In the genomic region with DNA sequence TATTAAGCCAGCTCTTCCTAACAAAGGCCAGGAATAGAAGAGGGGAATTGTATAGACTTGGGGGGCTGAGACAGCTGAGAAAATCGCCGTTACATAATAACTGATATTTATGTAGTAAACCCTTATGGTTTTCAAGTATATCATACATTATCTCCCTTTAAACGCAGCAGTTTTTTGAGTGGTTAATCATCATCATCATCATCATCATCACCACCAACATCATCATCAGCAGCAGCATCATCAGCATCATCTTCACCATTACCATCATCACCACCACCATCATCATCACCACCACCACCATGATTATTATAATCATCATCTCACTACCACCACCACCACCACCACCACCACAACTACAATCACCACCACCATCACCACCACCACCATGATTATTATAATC, we compare ENCODE assay signal across 13 cellular contexts. TPM values are rescaled to one million over a fixed set of nuclear protein-coding genes. Genes with fewer than 3 reads are reported as not detected.
DNase-seq lines count a peak whose midpoint lies in the region; ATAC-seq and TF ChIP-seq lines count a peak whose summit lies in the region.
"Had no signal": no experiment of that assay in that cellular context is flagged by ENCODE, and none has a peak within 500 bp of the region (broad histone marks: within the 10 kb centered on the region; RNA-seq: fewer than 3 reads in every experiment).

No MANE protein-coding gene starts in this region.

- peak overlapping the region; percentile 29 for H3K4me2 ChIP-seq in BLaER1

- no peak for TF ChIP-seq POLR2A in gastroesophageal sphincter (IDR thresholded peaks at IDR 0.05)

- no peak overlapping the region for H3K4me3 ChIP-seq in BLaER1
- H3K4me3 ChIP-seq in CD4-positive, alpha-beta memory T cell (ENCODE audit: low read length in 2 of 2) = peak overlapping the region; percentile 37 to 63
- no peak overlapping the region for H3K4me3 ChIP-seq in gastroesophageal sphincter
- H3K4me3 ChIP-seq: SJCRH30, testis had no signal

- H3K27me3 ChIP-seq in BLaER1 (no peaks in the 10 kb centered on the region), gastroesophageal sphincter (peaks cover 4% of the 10 kb centered on the region)
- no peaks in the 10 kb centered on the region for H3K27me3 ChIP-seq in CD4-positive, alpha-beta memory T cell (ENCODE audit: insufficient read depth, low read length)
- H3K27me3 ChIP-seq: SJCRH30, testis had no signal

- H4K20me1 ChIP-seq in BLaER1 = no peaks in the 10 kb centered on the region

- CTCF ChIA-PET in CD4-positive, alpha-beta memory T cell (lab: Charles Lee; ENCODE audit: partially characterized antibody) = interaction anchor here (1.0 to 15.0 kb wide), 12 partner anchors 8 to 1066 kb away, joined by 3 to 245 read pairs (median 6); a partner anchor contains a TSS
- CTCF ChIA-PET in WTC11 (lab: Charles Lee) = interaction anchor here (1.2 to 1.4 kb wide), 2 partner anchors 8 to 65 kb away, joined by 3 to 8 read pairs; no protein-coding TSS in a partner anchor

- POLR2A ChIA-PET in CD4-positive, alpha-beta memory T cell (lab: Charles Lee; ENCODE audit: partially characterized antibody) = interaction anchor here (1.0 to 22.9 kb wide), 10 partner anchors 10 to 144 kb away, joined by 3 to 1351 read pairs (median 4); a partner anchor contains a TSS
- POLR2A ChIA-PET in WTC11 (lab: Charles Lee) = no interaction called here

- H3K4me1 ChIP-seq in BLaER1 (peaks cover 56% of the 10 kb centered on the region), gastroesophageal sphincter (peaks cover 0 to 34% (median 10%) of the 10 kb centered on the region in 3 donors)
- peaks cover 97% of the 10 kb centered on the region for H3K4me1 ChIP-seq in CD4-positive, alpha-beta memory T cell (ENCODE audit: insufficient read depth, low read length)

- peak overlapping the region; percentile 78 to 95 (median 92) for H3K27ac Mint-ChIP-seq in CD4-positive, alpha-beta memory T cell
- H3K27ac Mint-ChIP-seq in WTC11 (0 out of 2 replicates have a peak overlapping the region, but pooled peaks have one; percentile 17), immature natural killer cell (peak overlapping the region; percentile 76 to 94 (median 93))

- no peak for DNase-seq in CD4-positive, alpha-beta memory T cell
- DNase-seq in WTC11 (ENCODE audit: low spot score) (no peak), immature natural killer cell (peak in 2 of 3 donors; percentile 48 to 49), activated gamma-delta T cell treated with Interleukin-2 at 50 U/mL for 16 hours (no peak)
- no peak for DNase-seq in activated effector memory CD4-positive, alpha-beta T cell treated with anti-CD3 and anti-CD28 coated beads, Interleukin-2, amount 50 U/mL, for 16 hours
- DNase-seq: amygdala, C1 segment of cervical spinal cord, NCI-H1694, NCI-H446, SJCRH30, testis had no signal

- intact Hi-C loops in CD4-positive, alpha-beta memory T cell (cut with micrococcal nuclease) = loop anchor here (1.0 kb wide), 1 partner anchor 10 kb away; no protein-coding TSS in a partner anchor

- H3K27me3 Mint-ChIP-seq in CD4-positive, alpha-beta memory T cell = peaks cover 0 to 1% of the 10 kb centered on the region in 2 donors
- no peaks in the 10 kb centered on the region for H3K27me3 Mint-ChIP-seq in WTC11 (ENCODE audit: low read depth)
- H3K27me3 Mint-ChIP-seq in immature natural killer cell (ENCODE audit: low read depth in 3 of 3) = peaks cover 11 to 19% (median 17%) of the 10 kb centered on the region in 3 donors

- H3K9me3 Mint-ChIP-seq in CD4-positive, alpha-beta memory T cell = peaks cover 0 to 4% (median 0%) of the 10 kb centered on the region in 8 donors
- peaks cover 12% of the 10 kb centered on the region for H3K9me3 Mint-ChIP-seq in WTC11
- peaks cover 0 to 5% (median 2%) of the 10 kb centered on the region in 6 donors for H3K9me3 Mint-ChIP-seq in immature natural killer cell

- H3K9ac ChIP-seq in BLaER1 = no peak overlapping the region

- ATAC-seq in WTC11 = no peak
- no peak for ATAC-seq in gastroesophageal sphincter

- H3K27ac ChIP-seq in BLaER1 (no peak overlapping the region), gastroesophageal sphincter (no peak overlapping the region)
- H3K27ac ChIP-seq in CD4-positive, alpha-beta memory T cell (ENCODE audit: low read depth, low read length) = peak overlapping the region; percentile 54
- H3K27ac ChIP-seq: SJCRH30, testis had no signal

- H3K36me3 ChIP-seq in BLaER1 (no peaks in the 10 kb centered on the region), gastroesophageal sphincter (no peaks in the 10 kb centered on the region)
- peaks cover 38% of the 10 kb centered on the region for H3K36me3 ChIP-seq in CD4-positive, alpha-beta memory T cell (ENCODE audit: insufficient read depth, low read length)
- H3K36me3 ChIP-seq: SJCRH30 had no signal

- no peak for TF ChIP-seq CTCF in WTC11 (IDR thresholded peaks at IDR 0.05)
- no peak for TF ChIP-seq CTCF in gastroesophageal sphincter (IDR thresholded peaks at IDR 0.05)

- TF ChIP-seq EP300 in gastroesophageal sphincter (IDR thresholded peaks at IDR 0.05) = no peak

- peaks cover 58 to 67% of the 10 kb centered on the region in 2 donors for H3K36me3 Mint-ChIP-seq in CD4-positive, alpha-beta memory T cell
- peaks cover 5% of the 10 kb centered on the region for H3K36me3 Mint-ChIP-seq in WTC11
- peaks cover 16 to 28% (median 21%) of the 10 kb centered on the region in 3 donors for H3K36me3 Mint-ChIP-seq in immature natural killer cell

- H3K4me1 Mint-ChIP-seq in CD4-positive, alpha-beta memory T cell = peaks cover 52 to 90% (median 74%) of the 10 kb centered on the region in 4 donors
- H3K4me1 Mint-ChIP-seq in WTC11 (peaks cover 47% of the 10 kb centered on the region), immature natural killer cell (peaks cover 94 to 98% of the 10 kb centered on the region in 2 donors)

- no peaks in the 10 kb centered on the region for H3K9me3 ChIP-seq in BLaER1
- H3K9me3 ChIP-seq in CD4-positive, alpha-beta memory T cell (ENCODE audit: control insufficient read depth in 1 of 2, low read length in 2 of 2) = no peaks in the 10 kb centered on the region
- H3K9me3 ChIP-seq in gastroesophageal sphincter = no peaks in the 10 kb centered on the region
- H3K9me3 ChIP-seq: SJCRH30, testis had no signal

- peak overlapping the region; percentile 80 to 94 (median 84) for H3K4me3 Mint-ChIP-seq in CD4-positive, alpha-beta memory T cell
- H3K4me3 Mint-ChIP-seq in WTC11 (no peak overlapping the region), immature natural killer cell (peak overlapping the region; percentile 69 to 82 (median 78))

- WGBS in gastroesophageal sphincter (ENCODE audit: low coverage in 1 of 2), 2 donors = 93 to 94% methylated on average over 3 of the region's 3 CpGs

TF ChIP-seq in WTC11, 78 proteins besides CTCF, POLR2A, EP300 and RAD21:
- TF ChIP-seq, protein P1, sequence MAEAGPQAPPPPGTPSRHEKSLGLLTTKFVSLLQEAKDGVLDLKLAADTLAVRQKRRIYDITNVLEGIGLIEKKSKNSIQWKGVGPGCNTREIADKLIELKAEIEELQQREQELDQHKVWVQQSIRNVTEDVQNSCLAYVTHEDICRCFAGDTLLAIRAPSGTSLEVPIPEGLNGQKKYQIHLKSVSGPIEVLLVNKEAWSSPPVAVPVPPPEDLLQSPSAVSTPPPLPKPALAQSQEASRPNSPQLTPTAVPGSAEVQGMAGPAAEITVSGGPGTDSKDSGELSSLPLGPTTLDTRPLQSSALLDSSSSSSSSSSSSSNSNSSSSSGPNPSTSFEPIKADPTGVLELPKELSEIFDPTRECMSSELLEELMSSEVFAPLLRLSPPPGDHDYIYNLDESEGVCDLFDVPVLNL (CRISPR knock-in tag; IDR thresholded peaks at IDR 0.05; ENCODE audit: borderline replicate concordance, low read depth) = no peak
- TF ChIP-seq FOXJ3 (CRISPR knock-in tag; IDR thresholded peaks at IDR 0.05; ENCODE audit: borderline replicate concordance) = no peak
- TF ChIP-seq, protein P2, sequence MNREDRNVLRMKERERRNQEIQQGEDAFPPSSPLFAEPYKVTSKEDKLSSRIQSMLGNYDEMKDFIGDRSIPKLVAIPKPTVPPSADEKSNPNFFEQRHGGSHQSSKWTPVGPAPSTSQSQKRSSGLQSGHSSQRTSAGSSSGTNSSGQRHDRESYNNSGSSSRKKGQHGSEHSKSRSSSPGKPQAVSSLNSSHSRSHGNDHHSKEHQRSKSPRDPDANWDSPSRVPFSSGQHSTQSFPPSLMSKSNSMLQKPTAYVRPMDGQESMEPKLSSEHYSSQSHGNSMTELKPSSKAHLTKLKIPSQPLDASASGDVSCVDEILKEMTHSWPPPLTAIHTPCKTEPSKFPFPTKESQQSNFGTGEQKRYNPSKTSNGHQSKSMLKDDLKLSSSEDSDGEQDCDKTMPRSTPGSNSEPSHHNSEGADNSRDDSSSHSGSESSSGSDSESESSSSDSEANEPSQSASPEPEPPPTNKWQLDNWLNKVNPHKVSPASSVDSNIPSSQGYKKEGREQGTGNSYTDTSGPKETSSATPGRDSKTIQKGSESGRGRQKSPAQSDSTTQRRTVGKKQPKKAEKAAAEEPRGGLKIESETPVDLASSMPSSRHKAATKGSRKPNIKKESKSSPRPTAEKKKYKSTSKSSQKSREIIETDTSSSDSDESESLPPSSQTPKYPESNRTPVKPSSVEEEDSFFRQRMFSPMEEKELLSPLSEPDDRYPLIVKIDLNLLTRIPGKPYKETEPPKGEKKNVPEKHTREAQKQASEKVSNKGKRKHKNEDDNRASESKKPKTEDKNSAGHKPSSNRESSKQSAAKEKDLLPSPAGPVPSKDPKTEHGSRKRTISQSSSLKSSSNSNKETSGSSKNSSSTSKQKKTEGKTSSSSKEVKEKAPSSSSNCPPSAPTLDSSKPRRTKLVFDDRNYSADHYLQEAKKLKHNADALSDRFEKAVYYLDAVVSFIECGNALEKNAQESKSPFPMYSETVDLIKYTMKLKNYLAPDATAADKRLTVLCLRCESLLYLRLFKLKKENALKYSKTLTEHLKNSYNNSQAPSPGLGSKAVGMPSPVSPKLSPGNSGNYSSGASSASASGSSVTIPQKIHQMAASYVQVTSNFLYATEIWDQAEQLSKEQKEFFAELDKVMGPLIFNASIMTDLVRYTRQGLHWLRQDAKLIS (CRISPR knock-in tag; IDR thresholded peaks at IDR 0.05; ENCODE audit: borderline replicate concordance) = no peak
TF ChIP-seq in WTC11: peak in this region for 0.

RNA-seq across cellular contexts. Expression of a gene that starts 9.1 kb away (rescaled TPM):
- 100 to 1,000 TPM; 420 to 432 TPM for total RNA-seq in CD4-positive, alpha-beta memory T cell
- polyA plus RNA-seq in CD4-positive, alpha-beta memory T cell = 100 to 1,000 TPM; 431 to 458 TPM
- total RNA-seq in WTC11 (2021) = 11.3 to 13.5 TPM (median 11.9 TPM) in 3 replicates
- polyA plus RNA-seq in immature natural killer cell = 100 to 1,000 TPM; 262 to 392 (median 334) TPM
- 10 to 100 TPM in 1 of 4 donors, 1 to 10 TPM in 3; 1.7 to 14.9 (median 4.2) TPM for total RNA-seq in gastroesophageal sphincter

Comparison
In these comparisons a context has a peak if more than half of its experiments do, and no peak if none do; other contexts are left out.
1. H3K4me3 ChIP-seq: peak in CD4-positive, alpha-beta memory T cell (2 of 2); none in BLaER1 (single experiment) and gastroesophageal sphincter (0 of 2).
2. DNase-seq: peak in immature natural killer cell (2 of 3); none in CD4-positive, alpha-beta memory T cell (0 of 5), WTC11 (single experiment), activated effector memory CD4-positive, alpha-beta T cell treated with anti-CD3 and anti-CD28 coated beads, Interleukin-2, amount 50 U/mL, for 16 hours (single experiment) and activated gamma-delta T cell treated with Interleukin-2 at 50 U/mL for 16 hours (single experiment).
3. H3K27ac Mint-ChIP-seq: peak in every context shown above with its lines; median percentile 93 in immature natural killer cell; 92 in CD4-positive, alpha-beta memory T cell; 17 in WTC11.
4. RNA of a gene that starts 9.1 kb away (total RNA-seq): 420 to 432 TPM in CD4-positive, alpha-beta memory T cell; 11.3 to 13.5 TPM in WTC11 and 1.7 to 14.9 TPM in gastroesophageal sphincter; every median in the first group is over 10 times any median in the second.